ENCODE assay signal across 19 cellular contexts in genomic region chr3:54322354-54322753, GRCh38.
DNase-seq lines count a peak whose midpoint lies in the region; ATAC-seq and TF ChIP-seq lines count a peak whose summit lies in the region.
"Had no signal": no experiment of that assay in that cellular context is flagged by ENCODE, and none has a peak within 500 bp of the region (broad histone marks: within the 10 kb centered on the region; RNA-seq: fewer than 3 reads in every experiment).

No MANE protein-coding gene starts in this region.

- H3K9ac ChIP-seq in BLaER1 treated with 17β-estradiol and CSF1 and Interleukin-3, amounts not matched to agents 10 nM and 100 nM, result no peak overlapping the region; a peak in 1 of 22 replicates

- H3K4me2 ChIP-seq in BLaER1 treated with 17β-estradiol and CSF1 and Interleukin-3, amounts not matched to agents 10 nM and 100 nM, result peak overlapping the region in 7 of 11 experiments; percentile 24 to 53 (median 38); a peak in 13 of 22 replicates

- H3K9me3 Mint-ChIP-seq in nephron, result no peaks in the 10 kb centered on the region
- H3K9me3 Mint-ChIP-seq in activated T-helper 2 cell treated with anti-CD3 and anti-CD28 coated beads, Interferon-gamma antibody, Interleukin-2, Interleukin-4, amounts not matched to agents 10 μg/mL and 5 μg/mL and 100 μg/mL, durations not matched to agents 14 hours and 24 hours and 36 hours, result no peaks in the 10 kb centered on the region

- H4K20me1 ChIP-seq in BLaER1 treated with 17β-estradiol and CSF1 and Interleukin-3, amounts not matched to agents 10 nM and 100 nM, result no peaks in the 10 kb centered on the region

- peaks cover 21% of the 10 kb centered on the region for H3K4me1 Mint-ChIP-seq in nephron
- no peaks in the 10 kb centered on the region for H3K4me1 Mint-ChIP-seq in activated T-helper 2 cell treated with anti-CD3 and anti-CD28 coated beads, Interferon-gamma antibody, Interleukin-2, Interleukin-4, amounts not matched to agents 10 μg/mL and 5 μg/mL and 100 μg/mL, durations not matched to agents 14 hours and 24 hours and 36 hours (ENCODE audit: low read depth)
- H3K4me1 Mint-ChIP-seq: activated T-helper 17 cell treated with anti-CD3 and anti-CD28 coated beads, Interleukin-2, amount 50 U/mL, for 72 hours had no signal

- H3K4me1 ChIP-seq in BLaER1 treated with 17β-estradiol and CSF1 and Interleukin-3, amounts not matched to agents 10 nM and 100 nM, result peaks cover 0 to 36% (median 26%) of the 10 kb centered on the region in 10 experiments; a peak in 19 of 20 replicates
- no peaks in the 10 kb centered on the region for H3K4me1 ChIP-seq in heart right ventricle
- H3K4me1 ChIP-seq: esophagus muscularis mucosa, psoas muscle had no signal

- H3K27ac ChIP-seq in BLaER1 treated with 17β-estradiol and CSF1 and Interleukin-3, amounts not matched to agents 10 nM and 100 nM, result no peak overlapping the region; a peak in 1 of 22 replicates
- peak overlapping the region; percentile 21 for H3K27ac ChIP-seq in caudate nucleus (ENCODE audit: low read depth, low read length)
- no peak overlapping the region for H3K27ac ChIP-seq in heart right ventricle
- H3K27ac ChIP-seq: coronary artery, esophagus muscularis mucosa, psoas muscle had no signal

- no peaks in the 10 kb centered on the region for H3K36me3 ChIP-seq in BLaER1 treated with 17β-estradiol and CSF1 and Interleukin-3, amounts not matched to agents 10 nM and 100 nM
- no peaks in the 10 kb centered on the region for H3K36me3 ChIP-seq in heart right ventricle
- H3K36me3 ChIP-seq: esophagus muscularis mucosa had no signal

- DNase-seq in NCI-H2029 treated with DMSO at 0.1 percent for 48 hours (lab: John Stamatoyannopoulos, UW) (peak; percentile 13), caudate nucleus (lab: John Stamatoyannopoulos, UW) (peak in 2 of 61 donors; percentile 10 to 13), heart right ventricle (no peak)
- DNase-seq in activated T-helper 2 cell treated with anti-CD3 and anti-CD28 coated beads, Interferon-gamma antibody, Interleukin-2, Interleukin-4, amounts not matched to agents 10 μg/mL and 5 μg/mL and 100 μg/mL, durations not matched to agents 14 hours and 24 hours and 36 hours (ENCODE audit: low spot score), result no peak
- DNase-seq: activated CD8-positive, alpha-beta T cell treated with anti-CD3 and anti-CD28 coated beads, Interleukin-2, amount 10 ng/mL, durations not matched to agents 7 days and 5 days; amniotic stem cell; COR-L47; NCI-H2171; psoas muscle; stimulated activated CD4-positive, alpha-beta T cell treated with anti-CD3 and anti-CD28 coated beads, Interleukin-15, amount 100 ng/mL, for 24 hours; substantia nigra had no signal

- no peak overlapping the region for H3K4me3 Mint-ChIP-seq in nephron
- H3K4me3 Mint-ChIP-seq in activated T-helper 2 cell treated with anti-CD3 and anti-CD28 coated beads, Interferon-gamma antibody, Interleukin-2, Interleukin-4, amounts not matched to agents 10 μg/mL and 5 μg/mL and 100 μg/mL, durations not matched to agents 14 hours and 24 hours and 36 hours (ENCODE audit: low read depth), result no peak overlapping the region
- H3K4me3 Mint-ChIP-seq: activated CD8-positive, alpha-beta T cell treated with anti-CD3 and anti-CD28 coated beads, Interleukin-2, amount 10 ng/mL, durations not matched to agents 7 days and 5 days; activated T-helper 17 cell treated with anti-CD3 and anti-CD28 coated beads, Interleukin-2, amount 50 U/mL, for 72 hours had no signal

- H3K9me3 ChIP-seq in BLaER1 treated with 17β-estradiol and CSF1 and Interleukin-3, amounts not matched to agents 10 nM and 100 nM (replicated peaks in 1 of 11), result 0 out of 22 replicates have a peak, but pooled peaks cover 0 to under 1% (median 0%) of the 10 kb centered on the region in 11 experiments
- no peaks in the 10 kb centered on the region for H3K9me3 ChIP-seq in heart right ventricle
- H3K9me3 ChIP-seq: esophagus muscularis mucosa, psoas muscle had no signal

- ATAC-seq in heart right ventricle, result no peak
- no peak for ATAC-seq in HG02610 (IDR thresholded peaks at IDR 0.05; ENCODE audit: unreplicated experiment)
- no peak for ATAC-seq in HG03025 (IDR thresholded peaks at IDR 0.05; ENCODE audit: low FRiP score, unreplicated experiment)
- ATAC-seq: activated CD8-positive, alpha-beta T cell treated with anti-CD3 and anti-CD28 coated beads, Interleukin-2, amount 10 ng/mL, durations not matched to agents 7 days and 5 days; activated T-helper 17 cell treated with anti-CD3 and anti-CD28 coated beads, Interleukin-2, amount 50 U/mL, for 72 hours; Panc1; psoas muscle had no signal

- no peaks in the 10 kb centered on the region for H3K36me3 Mint-ChIP-seq in nephron (ENCODE audit: low read depth)
- H3K36me3 Mint-ChIP-seq in activated T-helper 2 cell treated with anti-CD3 and anti-CD28 coated beads, Interferon-gamma antibody, Interleukin-2, Interleukin-4, amounts not matched to agents 10 μg/mL and 5 μg/mL and 100 μg/mL, durations not matched to agents 14 hours and 24 hours and 36 hours (ENCODE audit: low read depth), result no peaks in the 10 kb centered on the region

- peak overlapping the region; percentile 26 to 97 (median 58) for H3K27ac Mint-ChIP-seq in nephron
- H3K27ac Mint-ChIP-seq in activated T-helper 2 cell treated with anti-CD3 and anti-CD28 coated beads, Interferon-gamma antibody, Interleukin-2, Interleukin-4, amounts not matched to agents 10 μg/mL and 5 μg/mL and 100 μg/mL, durations not matched to agents 14 hours and 24 hours and 36 hours, result no peak overlapping the region
- H3K27ac Mint-ChIP-seq: activated CD8-positive, alpha-beta T cell treated with anti-CD3 and anti-CD28 coated beads, Interleukin-2, amount 10 ng/mL, durations not matched to agents 7 days and 5 days; activated T-helper 17 cell treated with anti-CD3 and anti-CD28 coated beads, Interleukin-2, amount 50 U/mL, for 72 hours had no signal

- 65 to 72% methylated on average over 3 of the region's 3 CpGs for WGBS in heart right ventricle, 2 donors

- intact Hi-C loops in heart right ventricle (cut with DNase I), result no loop called here
- intact Hi-C loops in activated T-helper 2 cell treated with anti-CD3 and anti-CD28 coated beads, Interferon-gamma antibody, Interleukin-2, Interleukin-4, amounts not matched to agents 10 μg/mL and 5 μg/mL and 100 μg/mL, durations not matched to agents 14 hours and 24 hours and 36 hours (cut with micrococcal nuclease), result no loop called here

- H3K4me3 ChIP-seq in BLaER1 treated with 17β-estradiol and CSF1 and Interleukin-3, amounts not matched to agents 10 nM and 100 nM, result no peak overlapping the region
- no peak overlapping the region for H3K4me3 ChIP-seq in heart right ventricle
- H3K4me3 ChIP-seq: coronary artery, esophagus muscularis mucosa, psoas muscle had no signal

- TF ChIP-seq CTCF in nephron (IDR thresholded peaks at IDR 0.05; ENCODE audit: unreplicated experiment in 3 of 3), result no peak
- TF ChIP-seq CTCF in heart right ventricle (IDR thresholded peaks at IDR 0.05), result no peak

- H3K27me3 Mint-ChIP-seq in nephron (ENCODE audit: low read depth), result peaks cover 4% of the 10 kb centered on the region
- H3K27me3 Mint-ChIP-seq in activated T-helper 2 cell treated with anti-CD3 and anti-CD28 coated beads, Interferon-gamma antibody, Interleukin-2, Interleukin-4, amounts not matched to agents 10 μg/mL and 5 μg/mL and 100 μg/mL, durations not matched to agents 14 hours and 24 hours and 36 hours (ENCODE audit: low read depth), result no peaks in the 10 kb centered on the region

- H3K27me3 ChIP-seq in BLaER1 treated with 17β-estradiol and CSF1 and Interleukin-3, amounts not matched to agents 10 nM and 100 nM, result peaks cover 0 to 12% (median 0%) of the 10 kb centered on the region in 11 experiments; a peak in 2 of 22 replicates
- no peaks in the 10 kb centered on the region for H3K27me3 ChIP-seq in heart right ventricle
- H3K27me3 ChIP-seq: esophagus muscularis mucosa had no signal
